22 cellular contexts compared by ENCODE assay signal in the genomic region with DNA sequence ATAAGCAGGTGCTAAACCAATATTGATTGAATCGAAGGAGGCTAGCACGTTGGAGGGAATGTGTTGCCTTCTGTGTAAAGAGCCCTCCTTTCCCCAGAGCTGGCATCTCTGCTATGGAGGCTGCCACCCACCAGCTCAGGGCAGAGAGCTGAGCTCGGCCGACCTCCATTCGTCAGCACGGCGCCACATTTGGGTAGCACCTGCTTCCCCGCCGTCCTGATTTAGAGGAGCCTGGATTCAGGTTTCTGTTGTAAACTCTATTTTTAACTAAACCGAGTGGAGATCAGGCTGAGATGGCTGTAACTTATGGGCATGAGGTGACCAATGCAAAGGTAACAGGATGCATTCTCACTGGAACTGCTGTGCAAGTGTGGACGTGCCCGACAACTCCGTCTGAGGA.
DNase-seq lines count a peak whose midpoint lies in the region; ATAC-seq and TF ChIP-seq lines count a peak whose summit lies in the region.
"Had no signal": no experiment of that assay in that cellular context is flagged by ENCODE, and none has a peak within 500 bp of the region (broad histone marks: within the 10 kb centered on the region; RNA-seq: fewer than 3 reads in every experiment).

No MANE protein-coding gene starts in this region.

- H3K4me1 ChIP-seq in ascending aorta (peaks cover 11 to 37% of the 10 kb centered on the region in 2 donors), thoracic aorta (ENCODE audit: control insufficient read depth in 1 of 2, low read depth in 2 of 2) (peaks cover 31 to 41% of the 10 kb centered on the region in 2 donors)
- H3K4me1 ChIP-seq: Caco-2 had no signal

- DNase-seq in ascending aorta (ENCODE audit: low spot score in 2 of 2) (no peak), caudate nucleus (lab: John Stamatoyannopoulos, UW) (no peak), myocyte (ENCODE audit: low read depth) (peak; percentile 45), thoracic aorta (ENCODE audit: low spot score) (no peak), omental fat pad (ENCODE audit: low spot score) (no peak), T1000 (lab: John Stamatoyannopoulos, UW) (no peak)
- DNase-seq: Caco-2; CD4-positive, alpha-beta memory T cell; GF-D8; HCEC 1CT; NCI-H1048; NCI-H1417 treated with DMSO at 0.1 percent for 48 hours; NCI-H1694 treated with DMSO at 0.1 percent for 48 hours; NCI-H2227 treated with DMSO at 0.1 percent for 48 hours; NCI-H526 treated with DMSO at 0.1 percent for 48 hours; PC-9; RPMI8226; SHP77 had no signal

- no peak for ATAC-seq in thoracic aorta (ENCODE audit: insufficient number of reproducible peaks, low FRiP score, low read depth)
- ATAC-seq in HG03442 (IDR thresholded peaks at IDR 0.05; ENCODE audit: unreplicated experiment), result no peak
- no peak for ATAC-seq in omental fat pad (ENCODE audit: low FRiP score)
- ATAC-seq: A549 had no signal

- H3K4me3 ChIP-seq in ascending aorta (no peak overlapping the region), thoracic aorta (no peak overlapping the region)
- H3K4me3 ChIP-seq: A549, PC-9 had no signal

- H3K36me3 ChIP-seq in ascending aorta, result no peaks in the 10 kb centered on the region
- H3K36me3 ChIP-seq in thoracic aorta, result no peaks in the 10 kb centered on the region

- no peaks in the 10 kb centered on the region for H3K9me3 ChIP-seq in ascending aorta
- H3K9me3 ChIP-seq in thoracic aorta, result no peaks in the 10 kb centered on the region
- H3K9me3 ChIP-seq: A549, Caco-2 had no signal

- intact Hi-C loops in ascending aorta (cut with DNase I), result loop anchor here (2.0 kb wide), 1 partner anchor 16 kb away; no protein-coding TSS in a partner anchor

- H3K27ac ChIP-seq in ascending aorta, result peak overlapping the region; percentile 79 to 88
- H3K27ac ChIP-seq in caudate nucleus (ENCODE audit: low read depth, low read length), result peak overlapping the region; percentile 38
- peak overlapping the region; percentile 73 to 91 for H3K27ac ChIP-seq in thoracic aorta
- H3K27ac ChIP-seq: A549, HL-60, KMS-11, PC-9 had no signal

- no peak for TF ChIP-seq CTCF in ascending aorta (IDR thresholded peaks at IDR 0.05)
- no peak for TF ChIP-seq CTCF in thoracic aorta (IDR thresholded peaks at IDR 0.05)
- no peak for TF ChIP-seq CTCF in omental fat pad (IDR thresholded peaks at IDR 0.05)

- H3K27me3 ChIP-seq in ascending aorta (no peaks in the 10 kb centered on the region), thoracic aorta (replicated peaks; ENCODE audit: insufficient read depth) (no peaks in the 10 kb centered on the region)
